Comparison of ENCODE assay signal across 9 cellular contexts in genomic region chr4:145829629-145830395, GRCh38.
A peak's percentile ranks its signal among the peaks of the same experiment; 100 is the strongest.
DNase-seq lines count a peak whose midpoint lies in the region; ATAC-seq and TF ChIP-seq lines count a peak whose summit lies in the region.
"Had no signal": no experiment of that assay in that cellular context is flagged by ENCODE, and none has a peak within 500 bp of the region (broad histone marks: within the 10 kb centered on the region; RNA-seq: fewer than 3 reads in every experiment).

No MANE protein-coding gene starts in this region.

- H3K9me3 ChIP-seq in CD4-positive, CD25-positive, alpha-beta regulatory T cell (ENCODE audit: control insufficient read depth in 2 of 2, low read length in 2 of 2), result no peaks in the 10 kb centered on the region
- no peaks in the 10 kb centered on the region for H3K9me3 ChIP-seq in gastrocnemius medialis

- H3K4me1 ChIP-seq in CD4-positive, CD25-positive, alpha-beta regulatory T cell (ENCODE audit: control insufficient read depth, insufficient read depth, low read length, poor library complexity, severe bottlenecking), result peaks cover 14% of the 10 kb centered on the region
- peaks cover 11 to 19% of the 10 kb centered on the region in 2 donors for H3K4me1 ChIP-seq in gastrocnemius medialis

- TF ChIP-seq POLR2A in gastrocnemius medialis (IDR thresholded peaks at IDR 0.05), result no peak

- no peaks in the 10 kb centered on the region for H3K27me3 ChIP-seq in CD4-positive, CD25-positive, alpha-beta regulatory T cell (ENCODE audit: control insufficient read depth, insufficient read depth, low read length)
- no peaks in the 10 kb centered on the region for H3K27me3 ChIP-seq in gastrocnemius medialis

- peak overlapping the region; percentile 53 to 81 (median 68) for H3K4me3 Mint-ChIP-seq in CD4-positive, CD25-positive, alpha-beta regulatory T cell
- peak overlapping the region; percentile 61 for H3K4me3 Mint-ChIP-seq in activated naive CD4-positive, alpha-beta T cell treated with anti-CD3 and anti-CD28 coated beads, Interleukin-2, amount 50 U/mL, for 24 hours

- intact Hi-C loops in gastrocnemius medialis (cut with DNase I; ENCODE audit: low total_unique reads), result no loop called here

- peaks cover 0 to 2% (median 0%) of the 10 kb centered on the region in 7 donors for H3K9me3 Mint-ChIP-seq in CD4-positive, CD25-positive, alpha-beta regulatory T cell
- no peaks in the 10 kb centered on the region for H3K9me3 Mint-ChIP-seq in activated naive CD4-positive, alpha-beta T cell treated with anti-CD3 and anti-CD28 coated beads, Interleukin-2, amount 50 U/mL, for 24 hours

- no peaks in the 10 kb centered on the region for H3K36me3 ChIP-seq in CD4-positive, CD25-positive, alpha-beta regulatory T cell (ENCODE audit: control insufficient read depth, insufficient read depth, low read length)
- no peaks in the 10 kb centered on the region for H3K36me3 ChIP-seq in gastrocnemius medialis

- H3K36me3 Mint-ChIP-seq in CD4-positive, CD25-positive, alpha-beta regulatory T cell, result peaks cover 2% of the 10 kb centered on the region
- peaks cover 29% of the 10 kb centered on the region for H3K36me3 Mint-ChIP-seq in activated naive CD4-positive, alpha-beta T cell treated with anti-CD3 and anti-CD28 coated beads, Interleukin-2, amount 50 U/mL, for 24 hours

- no peaks in the 10 kb centered on the region for H3K27me3 Mint-ChIP-seq in CD4-positive, CD25-positive, alpha-beta regulatory T cell
- no peaks in the 10 kb centered on the region for H3K27me3 Mint-ChIP-seq in activated naive CD4-positive, alpha-beta T cell treated with anti-CD3 and anti-CD28 coated beads, Interleukin-2, amount 50 U/mL, for 24 hours

- peak in 2 of 3 donors; percentile 10 to 52 for DNase-seq in CD4-positive, CD25-positive, alpha-beta regulatory T cell
- DNase-seq in SHP77 treated with DMSO at 0.1 percent for 48 hours (lab: John Stamatoyannopoulos, UW) (no peak), gastrocnemius medialis (no peak), hepatic stellate cell (ENCODE audit: low spot score) (no peak), NCI-H187 (lab: John Stamatoyannopoulos, UW) (no peak)
- DNase-seq: right cardiac atrium had no signal

- TF ChIP-seq CTCF in gastrocnemius medialis (IDR thresholded peaks at IDR 0.05 in 4 of 5, conservative IDR thresholded peaks at IDR 0.05 in 1 of 5), result no peak

- peak overlapping the region; percentile 86 to 96 (median 93) for H3K27ac Mint-ChIP-seq in CD4-positive, CD25-positive, alpha-beta regulatory T cell
- H3K27ac Mint-ChIP-seq in activated naive CD4-positive, alpha-beta T cell treated with anti-CD3 and anti-CD28 coated beads, Interleukin-2, amount 50 U/mL, for 24 hours, result peak overlapping the region; percentile 56

- in situ Hi-C loops in gastrocnemius medialis (cut with MboI; ENCODE audit: low sequenced_read_pairs in 4 of 4), result no loop called here

- peak overlapping the region; percentile 65 for H3K4me3 ChIP-seq in CD4-positive, CD25-positive, alpha-beta regulatory T cell (ENCODE audit: low read depth, low read length)
- no peak overlapping the region for H3K4me3 ChIP-seq in gastrocnemius medialis

- peak in 1 of 2 donors; percentile 37 for ATAC-seq in CD4-positive, CD25-positive, alpha-beta regulatory T cell (ENCODE audit: low read depth in 2 of 2)
- ATAC-seq in GM19328 (IDR thresholded peaks at IDR 0.05; ENCODE audit: unreplicated experiment) (peak; percentile 48), HG03060 (IDR thresholded peaks at IDR 0.05; ENCODE audit: low read depth, unreplicated experiment) (peak; percentile 27), gastrocnemius medialis (no peak)
- ATAC-seq: right cardiac atrium had no signal

- H3K27ac ChIP-seq in CD4-positive, CD25-positive, alpha-beta regulatory T cell (ENCODE audit: insufficient read depth, low read length, poor library complexity, severe bottlenecking), result no peak overlapping the region
- H3K27ac ChIP-seq in gastrocnemius medialis, result peak overlapping the region in 1 of 4 donors; percentile 8

- peaks cover 11 to 39% (median 22%) of the 10 kb centered on the region in 4 donors for H3K4me1 Mint-ChIP-seq in CD4-positive, CD25-positive, alpha-beta regulatory T cell
- H3K4me1 Mint-ChIP-seq in activated naive CD4-positive, alpha-beta T cell treated with anti-CD3 and anti-CD28 coated beads, Interleukin-2, amount 50 U/mL, for 24 hours, result peaks cover 36% of the 10 kb centered on the region

Comparison
In these comparisons a context has a peak if more than half of its experiments do, and no peak if none do; other contexts are left out.
1. ATAC-seq: peak in GM19328 (single experiment) and HG03060 (single experiment); none in gastrocnemius medialis (0 of 2).
2. DNase-seq: peak in CD4-positive, CD25-positive, alpha-beta regulatory T cell (2 of 3); none in SHP77 treated with DMSO at 0.1 percent for 48 hours (single experiment), gastrocnemius medialis (0 of 2), hepatic stellate cell (single experiment) and NCI-H187 (0 of 2).